ENCODE assay signal across 15 cellular contexts in genomic region chr11:87265132-87265531, GRCh38.
A peak's percentile ranks its signal among the peaks of the same experiment; 100 is the strongest.
DNase-seq lines count a peak whose midpoint lies in the region; ATAC-seq, FAIRE-seq and TF ChIP-seq lines count a peak whose summit lies in the region.
"Had no signal": no experiment of that assay in that cellular context is flagged by ENCODE, and none has a peak within 500 bp of the region (broad histone marks: within the 10 kb centered on the region; RNA-seq: fewer than 3 reads in every experiment).

No MANE protein-coding gene starts in this region.

- no peaks in the 10 kb centered on the region for H3K9me1 ChIP-seq in endothelial cell of umbilical vein (replicated peaks; ENCODE audit: control insufficient read depth, extremely low read depth, insufficient read depth, low read length)

- H2AFZ ChIP-seq in PC-3 (ENCODE audit: low read length) = no peak overlapping the region
- no peak overlapping the region for H2AFZ ChIP-seq in endothelial cell of umbilical vein (ENCODE audit: low read depth, low read length)
- H2AFZ ChIP-seq: PC-9 had no signal

- peak; percentile 24 for FAIRE-seq in endothelial cell of umbilical vein (lab: Jason Lieb, UNC)
- FAIRE-seq: GM12878 had no signal

- H3F3A ChIP-seq in PC-3 (ENCODE audit: low read length, unreplicated experiment) = no peaks in the 10 kb centered on the region

- TF ChIP-seq POLR2A in endothelial cell of umbilical vein (IDR thresholded peaks at IDR 0.05; ENCODE audit: low read depth, low read length) = no peak

- H3K9me3 ChIP-seq in PC-3 (ENCODE audit: low read length) (no peaks in the 10 kb centered on the region), endothelial cell of umbilical vein (replicated peaks; ENCODE audit: control insufficient read depth, insufficient read depth, low read length) (no peaks in the 10 kb centered on the region), psoas muscle (no peaks in the 10 kb centered on the region)
- no peaks in the 10 kb centered on the region for H3K9me3 ChIP-seq in naive thymus-derived CD4-positive, alpha-beta T cell (ENCODE audit: control insufficient read depth in 2 of 3, low read length in 3 of 3)

- POLR2A ChIA-PET in PC-3 (lab: Charles Lee; ENCODE audit: unreplicated experiment) = interaction anchor here (0.7 kb wide), 1 partner anchor 46 kb away, joined by 5 read pairs; no protein-coding TSS in a partner anchor
- POLR2A ChIA-PET in endothelial cell of umbilical vein (lab: Charles Lee) = no interaction called here
- POLR2A ChIA-PET in naive thymus-derived CD4-positive, alpha-beta T cell (lab: Charles Lee) = no interaction called here

- CTCF ChIA-PET in PC-3 (lab: Charles Lee) (interaction anchor here (0.6 to 1.2 kb wide), 2 partner anchors 167 to 904 kb away, joined by 4 read pairs; no protein-coding TSS in a partner anchor), endothelial cell of umbilical vein (lab: Charles Lee) (interaction anchor here (0.9 to 2.5 kb wide), 5 partner anchors 10 to 326 kb away, joined by 3 to 13 read pairs (median 7); no protein-coding TSS in a partner anchor)
- CTCF ChIA-PET in naive thymus-derived CD4-positive, alpha-beta T cell (lab: Charles Lee) = interaction anchor here (1.3 kb wide), 1 partner anchor 326 kb away, joined by 3 read pairs; no protein-coding TSS in a partner anchor

- no peaks in the 10 kb centered on the region for H3K27me3 Mint-ChIP-seq in naive thymus-derived CD4-positive, alpha-beta T cell

- H3K4me1 Mint-ChIP-seq in naive thymus-derived CD4-positive, alpha-beta T cell = peaks cover 0 to 7% (median 2%) of the 10 kb centered on the region in 7 donors

- peaks cover 5% of the 10 kb centered on the region; the same call in 1 of the 2 replicates for H3K4me1 ChIP-seq in PC-3 (ENCODE audit: insufficient read depth, low read length)
- peaks cover 39% of the 10 kb centered on the region for H3K4me1 ChIP-seq in endothelial cell of umbilical vein (ENCODE audit: control insufficient read depth, extremely low read depth, insufficient read depth, low read length)
- no peaks in the 10 kb centered on the region for H3K4me1 ChIP-seq in psoas muscle
- H3K4me1 ChIP-seq in naive thymus-derived CD4-positive, alpha-beta T cell (ENCODE audit: control insufficient read depth in 2 of 2, insufficient read depth in 2 of 2, low read length in 2 of 2) = no peaks in the 10 kb centered on the region

- H3K79me2 ChIP-seq in PC-3 (ENCODE audit: low read length) (no peaks in the 10 kb centered on the region), endothelial cell of umbilical vein (ENCODE audit: control insufficient read depth, insufficient read depth, low read length) (no peaks in the 10 kb centered on the region)

- H3K9ac ChIP-seq in PC-3 (ENCODE audit: low read length) (no peak overlapping the region), endothelial cell of umbilical vein (replicated peaks; ENCODE audit: extremely low read depth, insufficient read depth, low read length) (no peak overlapping the region)

- H3K27ac ChIP-seq in PC-3 (ENCODE audit: low read length) (no peak overlapping the region), endothelial cell of umbilical vein (ENCODE audit: insufficient read depth, low read depth, low read length) (peak overlapping the region; percentile 13), psoas muscle (no peak overlapping the region)
- H3K27ac ChIP-seq in naive thymus-derived CD4-positive, alpha-beta T cell (ENCODE audit: low read depth, low read length) = no peak overlapping the region
- H3K27ac ChIP-seq: PC-9 had no signal

- no peak overlapping the region for H3K27ac Mint-ChIP-seq in naive thymus-derived CD4-positive, alpha-beta T cell

- no peaks in the 10 kb centered on the region for H3K27me3 ChIP-seq in PC-3 (ENCODE audit: low read length)
- H3K27me3 ChIP-seq in endothelial cell of umbilical vein (ENCODE audit: control insufficient read depth in 2 of 2, insufficient read depth in 2 of 2, low read length in 2 of 2) = no peaks in the 10 kb centered on the region
- no peaks in the 10 kb centered on the region for H3K27me3 ChIP-seq in psoas muscle (ENCODE audit: insufficient read depth in 3 of 3, low read length in 2 of 3)
- no peaks in the 10 kb centered on the region for H3K27me3 ChIP-seq in naive thymus-derived CD4-positive, alpha-beta T cell (ENCODE audit: control insufficient read depth in 2 of 2, insufficient read depth in 2 of 2, low read length in 2 of 2)

- H3K4me2 ChIP-seq in PC-3 (ENCODE audit: low read length) = no peak overlapping the region
- peak overlapping the region; percentile 32 for H3K4me2 ChIP-seq in endothelial cell of umbilical vein (ENCODE audit: insufficient read depth, low read length)
- H3K4me2 ChIP-seq: PC-9 had no signal

- no peaks in the 10 kb centered on the region for H3K9me3 Mint-ChIP-seq in naive thymus-derived CD4-positive, alpha-beta T cell

- TF ChIP-seq CTCF in AG10803 (conservative IDR thresholded peaks at IDR 0.05; ENCODE audit: low read length) = no peak
- no peak for TF ChIP-seq CTCF in PC-3 (conservative IDR thresholded peaks at IDR 0.05; ENCODE audit: low read depth, low read length)
- TF ChIP-seq CTCF in endothelial cell of umbilical vein (IDR thresholded peaks at IDR 0.05; ENCODE audit: extremely low read depth in 1 of 2, insufficient read depth in 1 of 2, low read depth in 1 of 2, low read length in 2 of 2) = no peak
- TF ChIP-seq CTCF in psoas muscle (IDR thresholded peaks at IDR 0.05) = no peak

- H4K20me1 ChIP-seq in PC-3 (ENCODE audit: low read length) = no peaks in the 10 kb centered on the region
- no peaks in the 10 kb centered on the region for H4K20me1 ChIP-seq in endothelial cell of umbilical vein (replicated peaks; ENCODE audit: control insufficient read depth, extremely low read depth, insufficient read depth, low read length)

- H3K4me3 ChIP-seq in AG10803 (ENCODE audit: low read length) (no peak overlapping the region), PC-3 (ENCODE audit: low read length) (no peak overlapping the region), endothelial cell of umbilical vein (replicated peaks in 1 of 3; ENCODE audit: insufficient read depth in 1 of 3, low read depth in 1 of 3, low read length in 3 of 3) (no peak overlapping the region), psoas muscle (no peak overlapping the region)
- H3K4me3 ChIP-seq in naive thymus-derived CD4-positive, alpha-beta T cell (ENCODE audit: low read length) = no peak overlapping the region
- H3K4me3 ChIP-seq: GM12878, PC-9 had no signal

- intact Hi-C loops in PC-3 (cut with micrococcal nuclease) = no loop called here
- intact Hi-C loops in endothelial cell of umbilical vein (cut with micrococcal nuclease) = no loop called here
- intact Hi-C loops in psoas muscle (cut with DNase I) = no loop called here
- intact Hi-C loops in naive thymus-derived CD4-positive, alpha-beta T cell (cut with micrococcal nuclease) = no loop called here

- peaks cover 0 to 13% (median 5%) of the 10 kb centered on the region in 5 donors for H3K36me3 Mint-ChIP-seq in naive thymus-derived CD4-positive, alpha-beta T cell

- no TSS peak for BruUV-seq in PC-3 (replicated peaks; lab: Mats Ljungman, UMichigan)
- BruUV-seq in endothelial cell of umbilical vein (replicated peaks; lab: Mats Ljungman, UMichigan) = no TSS peak

- ATAC-seq in PC-3 (peak; percentile 40; the same call in 1 of the 2 replicates), GM19463 (IDR thresholded peaks at IDR 0.05; ENCODE audit: unreplicated experiment) (no peak), psoas muscle (no peak)
- no peak for ATAC-seq in naive thymus-derived CD4-positive, alpha-beta T cell
- ATAC-seq: GM12878 had no signal

- DNase-seq in AG10803 (ENCODE audit: low read depth) = peak; percentile 36
- DNase-seq in PC-3 = no peak
- DNase-seq in endothelial cell of umbilical vein (ENCODE audit: low read depth, low spot score) = peak; percentile 52
- DNase-seq in medulla oblongata (ENCODE audit: extremely low spot score) = peak; percentile 27
- DNase-seq in Ammon's horn (ENCODE audit: low spot score) = no peak
- no peak for DNase-seq in psoas muscle
- no peak for DNase-seq in naive thymus-derived CD4-positive, alpha-beta T cell
- DNase-seq: activated CD4-positive, alpha-beta T cell treated with anti-CD3 and anti-CD28 coated beads for 1 hour; AML-193; caudate nucleus; Karpas-422; NCI-H2171 treated with DMSO at 0.1 percent for 48 hours; PC-9 had no signal

- dilution Hi-C loops in endothelial cell of umbilical vein (cut with MboI; ENCODE audit: extremely low pct_ligation_motif_present, low sequenced_read_pairs) = no loop called here

- H3K36me3 ChIP-seq in PC-3 (ENCODE audit: low read depth, low read length) (no peaks in the 10 kb centered on the region), endothelial cell of umbilical vein (ENCODE audit: control insufficient read depth in 2 of 2, extremely low read depth in 1 of 2, insufficient read depth in 2 of 2, low read length in 2 of 2) (no peaks in the 10 kb centered on the region), psoas muscle (ENCODE audit: insufficient read depth in 1 of 2, low read depth in 1 of 2) (no peaks in the 10 kb centered on the region)
- no peaks in the 10 kb centered on the region for H3K36me3 ChIP-seq in naive thymus-derived CD4-positive, alpha-beta T cell (ENCODE audit: control insufficient read depth in 2 of 3, insufficient read depth in 3 of 3, low read length in 3 of 3)

- no peaks in the 10 kb centered on the region for H3K9me2 ChIP-seq in PC-3 (replicated peaks; ENCODE audit: low read length)

- no peak overlapping the region for H3K4me3 Mint-ChIP-seq in naive thymus-derived CD4-positive, alpha-beta T cell

TF ChIP-seq in endothelial cell of umbilical vein, 7 proteins besides CTCF, POLR2A, EP300 and RAD21:
- TF ChIP-seq GATA2 (IDR thresholded peaks at IDR 0.05; ENCODE audit: insufficient read depth, insufficient read length, low read depth, low read length) = no peak
- TF ChIP-seq JUN (IDR thresholded peaks at IDR 0.05; ENCODE audit: borderline replicate concordance, insufficient read depth, insufficient read length, low read depth) = peak; percentile 17
- TF ChIP-seq FOS (IDR thresholded peaks at IDR 0.05; ENCODE audit: borderline replicate concordance, insufficient read depth, low read length) = peak; percentile 28

Comparison
In these comparisons a context has a peak if more than half of its experiments do, and no peak if none do; other contexts are left out.
1. DNase-seq: peak in AG10803 (single experiment), endothelial cell of umbilical vein (single experiment) and medulla oblongata (single experiment); none in PC-3 (single experiment), Ammon's horn (single experiment), psoas muscle (0 of 2) and naive thymus-derived CD4-positive, alpha-beta T cell (0 of 9).